8 cellular contexts compared by ENCODE assay signal in genomic region chr22:50581031-50581949, GRCh38. TPM values are rescaled to one million over a fixed set of nuclear protein-coding genes. Genes with fewer than 3 reads are reported as not detected.
DNase-seq lines count a peak whose midpoint lies in the region; ATAC-seq and TF ChIP-seq lines count a peak whose summit lies in the region.

No MANE protein-coding gene starts in this region.

- no peaks in the 10 kb centered on the region for H3K9me3 Mint-ChIP-seq in mesothelial cell of epicardium

- CTCF ChIA-PET in mammary epithelial cell (lab: Charles Lee; ENCODE audit: low non-redundant PET) = no interaction called here

- H3K36me3 ChIP-seq in heart right ventricle (peaks cover 0 to 36% (median 8%) of the 10 kb centered on the region in 9 donors), mammary epithelial cell (ENCODE audit: insufficient read depth, low read length) (no peaks in the 10 kb centered on the region), vagina (no peaks in the 10 kb centered on the region)

- peak overlapping the region; percentile 45 to 88 (median 78) for H3K4me3 ChIP-seq in heart right ventricle
- peak overlapping the region; percentile 81 to 87 (median 81) for H3K4me3 ChIP-seq in mammary epithelial cell (replicated peaks in 1 of 3; ENCODE audit: insufficient read depth in 1 of 3, low read depth in 2 of 3, low read length in 3 of 3)
- H3K4me3 ChIP-seq in vagina = peak overlapping the region; percentile 77 to 81

- H3K9me3 ChIP-seq in heart right ventricle = no peaks in the 10 kb centered on the region
- H3K9me3 ChIP-seq in mammary epithelial cell (replicated peaks; ENCODE audit: insufficient read depth, low read length) = no peaks in the 10 kb centered on the region
- H3K9me3 ChIP-seq in vagina = no peaks in the 10 kb centered on the region

- TF ChIP-seq CTCF in heart right ventricle (IDR thresholded peaks at IDR 0.05) (no peak), mammary epithelial cell (conservative IDR thresholded peaks at IDR 0.05 in 1 of 2, IDR thresholded peaks at IDR 0.05 in 1 of 2; ENCODE audit: extremely low read depth in 1 of 2, insufficient read depth in 1 of 2, low read depth in 1 of 2, low read length in 2 of 2) (no peak), mesothelial cell of epicardium (IDR thresholded peaks at IDR 0.05; ENCODE audit: unreplicated experiment) (no peak), vagina (IDR thresholded peaks at IDR 0.05) (no peak)

- peak overlapping the region; percentile 74 for H3K4me3 Mint-ChIP-seq in mesothelial cell of epicardium

- in situ Hi-C loops in mammary epithelial cell (cut with MboI; ENCODE audit: low sequenced_read_pairs in 2 of 2) = no loop called here

- ATAC-seq in heart right ventricle (no peak), left ventricle myocardium superior (no peak), GM18907 (IDR thresholded peaks at IDR 0.05; ENCODE audit: unreplicated experiment) (no peak)

- TF ChIP-seq POLR2A in vagina (IDR thresholded peaks at IDR 0.05) = no peak

- H3K27ac ChIP-seq in heart right ventricle (peak overlapping the region in 9 of 10 donors; percentile 96 to 100 (median 97)), mammary epithelial cell (ENCODE audit: insufficient read depth, low read depth, low read length) (peak overlapping the region; percentile 84), vagina (peak overlapping the region; percentile 97)

- no peaks in the 10 kb centered on the region for H4K20me1 ChIP-seq in mammary epithelial cell (ENCODE audit: insufficient read depth, low read length)

- dilution Hi-C loops in mammary epithelial cell (cut with HindIII; ENCODE audit: low sequenced_read_pairs) = no loop called here

- WGBS in heart right ventricle, 2 donors = 87 to 88% methylated on average over 22 of the region's 22 CpGs
- 80% methylated on average over 13 of the region's 22 CpGs for WGBS in mammary epithelial cell (ENCODE audit: low coverage, missing lambda C conversion rate)

- H3K27ac Mint-ChIP-seq in mesothelial cell of epicardium = no peak overlapping the region

- peak overlapping the region; percentile 52 for H3K9ac ChIP-seq in mammary epithelial cell (ENCODE audit: insufficient read depth, low read length)

- H3K27me3 Mint-ChIP-seq in mesothelial cell of epicardium (ENCODE audit: low read depth) = peaks cover 1% of the 10 kb centered on the region

- intact Hi-C loops in heart right ventricle (cut with DNase I) = loop anchor here in 1 of 10 donors (5.0 kb wide), 1 partner anchor 59 kb away; no protein-coding TSS in a partner anchor
- intact Hi-C loops in left ventricle myocardium superior (cut with micrococcal nuclease) = no loop called here
- intact Hi-C loops in mammary epithelial cell (cut with micrococcal nuclease) = no loop called here
- intact Hi-C loops in vagina (cut with DNase I) = loop anchor here (5.0 kb wide), 2 partner anchors 39 to 54 kb away; partner anchors contain the start of gene SCO2

- H3K4me1 ChIP-seq in heart right ventricle = peaks cover 5 to 58% (median 47%) of the 10 kb centered on the region in 9 donors
- H3K4me1 ChIP-seq in mammary epithelial cell (ENCODE audit: insufficient read depth, low read length) = peaks cover 10% of the 10 kb centered on the region
- H3K4me1 ChIP-seq in vagina = peaks cover 28% of the 10 kb centered on the region

- H3K4me1 Mint-ChIP-seq in mesothelial cell of epicardium = peaks cover 7% of the 10 kb centered on the region

- no peaks in the 10 kb centered on the region for H3K36me3 Mint-ChIP-seq in mesothelial cell of epicardium

- peak overlapping the region; percentile 97 for H2AFZ ChIP-seq in mammary epithelial cell (ENCODE audit: low read depth, low read length)

- peaks cover 22% of the 10 kb centered on the region for H3K79me2 ChIP-seq in mammary epithelial cell (ENCODE audit: insufficient read depth, low read length)

- DNase-seq in heart right ventricle = no peak
- no peak for DNase-seq in left ventricle myocardium superior
- DNase-seq in mammary epithelial cell = no peak
- peak in 1 of 2 experiments; percentile 12 for DNase-seq in mesothelial cell of epicardium (ENCODE audit: low spot score in 2 of 2, unreplicated experiment in 2 of 2)
- DNase-seq in vagina (ENCODE audit: extremely low spot score in 2 of 2) = no peak
- no peak for DNase-seq in stimulated activated CD4-positive, alpha-beta T cell treated with anti-CD3 and anti-CD28 coated beads, Interleukin-2, amount 100 ng/mL, for 24 hours
- no peak for DNase-seq in activated CD4-positive, CD25-positive, alpha-beta regulatory T cell (lab: John Stamatoyannopoulos, UW)

- no TSS peak for BruUV-seq in mammary epithelial cell (replicated peaks; lab: Mats Ljungman, UMichigan)

- H3K27me3 ChIP-seq in heart right ventricle (no peaks in the 10 kb centered on the region), mammary epithelial cell (ENCODE audit: insufficient read depth, low read length) (no peaks in the 10 kb centered on the region), vagina (no peaks in the 10 kb centered on the region)

- peak overlapping the region; percentile 89 for H3K4me2 ChIP-seq in mammary epithelial cell (ENCODE audit: insufficient read depth, low read depth, low read length)

RNA-seq across cellular contexts. Expression of gene CHKB, which starts 1.4 kb away (rescaled TPM):
- 10 to 100 TPM; 31.7 to 60.1 (median 39.9) TPM for total RNA-seq in heart right ventricle
- 100 to 1,000 TPM in 1 of 2 donors, 10 to 100 TPM in 1; 27.1 to 251 TPM for polyA plus RNA-seq in heart right ventricle
- 42.7 TPM for total RNA-seq in left ventricle myocardium superior
- 10 to 100 TPM; 23.7 to 54.4 TPM for total RNA-seq in mammary epithelial cell
- polyA plus RNA-seq in mammary epithelial cell = 28.0 TPM
- polyA minus RNA-seq in mammary epithelial cell = 3.9 TPM
- total RNA-seq in mesothelial cell of epicardium = 115 to 118 TPM (median 116 TPM) in 3 replicates
- 51.6 TPM for total RNA-seq in vagina

RNA-seq across cellular contexts. Expression of gene CPT1B, which starts 3.1 kb away (rescaled TPM):
- total RNA-seq in heart right ventricle (100 to 1,000 TPM; 135 to 487 (median 415) TPM), left ventricle myocardium superior (458 TPM), mammary epithelial cell (10 to 100 TPM in 1 of 2 donors, 1 to 10 TPM in 1; 5.5 to 20.5 TPM), mesothelial cell of epicardium (109 to 112 TPM (median 111 TPM) in 3 replicates), vagina (29.2 TPM)
- polyA plus RNA-seq in heart right ventricle (100 to 1,000 TPM in 1 of 2 donors, 10 to 100 TPM in 1; 61.2 to 351 TPM), mammary epithelial cell (3.7 TPM)
- not detected for polyA minus RNA-seq in mammary epithelial cell

RNA-seq across cellular contexts. Expression of gene SYCE3, which starts 18.6 kb away (rescaled TPM):
- total RNA-seq in heart right ventricle (under 1 TPM in 2 of 10 donors, not detected in 8; 0.74 to 0.90 TPM), left ventricle myocardium superior (not detected), mammary epithelial cell (not detected), mesothelial cell of epicardium (0.59 to 0.76 TPM in 2 of 3 replicates, not detected in the other), vagina (not detected)
- polyA plus RNA-seq in heart right ventricle (not detected), mammary epithelial cell (1.1 TPM)
- polyA minus RNA-seq in mammary epithelial cell = not detected

RNA-seq across cellular contexts. Expression of gene MAPK8IP2, which starts 19.3 kb away (rescaled TPM):
- total RNA-seq in heart right ventricle (under 1 TPM; 0.08 to 0.52 (median 0.27) TPM), left ventricle myocardium superior (0.57 TPM), mammary epithelial cell (1 to 10 TPM; 2.1 to 2.5 TPM), mesothelial cell of epicardium (2.8 to 3.2 TPM (median 2.8 TPM) in 3 replicates), vagina (3.2 TPM)
- polyA plus RNA-seq in heart right ventricle (under 1 TPM; 0.22 to 0.49 TPM), mammary epithelial cell (0.41 TPM)
- 0.47 TPM for polyA minus RNA-seq in mammary epithelial cell

RNA-seq across cellular contexts. Expression of gene KLHDC7B, which starts 35.6 kb away (rescaled TPM):
- 1 to 10 TPM in 1 of 10 donors, under 1 TPM in 3, not detected in 6; 0.11 to 1.3 (median 0.18) TPM for total RNA-seq in heart right ventricle
- under 1 TPM in 1 of 2 donors, not detected in 1; 0.10 TPM for polyA plus RNA-seq in heart right ventricle
- total RNA-seq in left ventricle myocardium superior = not detected
- total RNA-seq in mammary epithelial cell = 1 to 10 TPM in 1 of 2 donors, under 1 TPM in 1; under 0.01 to 1.9 TPM
- polyA plus RNA-seq in mammary epithelial cell = 0.01 TPM
- not detected for polyA minus RNA-seq in mammary epithelial cell
- total RNA-seq in mesothelial cell of epicardium = 0.07 to 0.11 TPM (median 0.09 TPM) in 3 replicates
- total RNA-seq in vagina = 0.49 TPM
